Comparison of ENCODE assay signal across 8 cellular contexts in genomic region chr4:183905593-183906485, GRCh38. TPM values are rescaled to one million over a fixed set of nuclear protein-coding genes. Genes with fewer than 3 reads are reported as not detected.
DNase-seq lines count a peak whose midpoint lies in the region; ATAC-seq and TF ChIP-seq lines count a peak whose summit lies in the region.

No MANE protein-coding gene starts in this region.

- H3K27me3 ChIP-seq in brain microvascular endothelial cell (replicated peaks) (peaks cover 20% of the 10 kb centered on the region), iPS-18a (ENCODE audit: control insufficient read depth, insufficient read depth, low read length) (peaks cover 65% of the 10 kb centered on the region)

- H3K4me3 ChIP-seq in brain microvascular endothelial cell (ENCODE audit: low read depth, low read length) = peak overlapping the region; percentile 61
- H3K4me3 ChIP-seq in iPS-18a (ENCODE audit: low read length) = peak overlapping the region; percentile 87

- peak; percentile 30 for DNase-seq in NCI-H2171 treated with DMSO at 0.1 percent for 48 hours (lab: John Stamatoyannopoulos, UW)
- peak; percentile 11 for DNase-seq in brain microvascular endothelial cell
- DNase-seq in sciatic nerve (ENCODE audit: low spot score) = peak; percentile 66
- no peak for DNase-seq in activated gamma-delta T cell treated with Interleukin-2 at 50 U/mL for 16 hours

- TF ChIP-seq CTCF in brain microvascular endothelial cell (IDR thresholded peaks at IDR 0.05; ENCODE audit: low read depth, low read length, missing control alignments) = no peak

- intact Hi-C loops in sciatic nerve (cut with DNase I) = no loop called here

- ATAC-seq in sciatic nerve (peak; percentile 61), GM19324 (IDR thresholded peaks at IDR 0.05; ENCODE audit: low FRiP score, unreplicated experiment) (no peak), HG02885 (IDR thresholded peaks at IDR 0.05; ENCODE audit: poor library complexity, unreplicated experiment) (no peak)

- in situ Hi-C loops in brain microvascular endothelial cell (cut with HindIII; ENCODE audit: low pct_ligation_motif_present, low sequenced_read_pairs) = no loop called here

- H3K9me3 ChIP-seq in ES-I3 (ENCODE audit: control insufficient read depth, insufficient read depth, low read length) (peaks cover 10% of the 10 kb centered on the region), iPS-18a (ENCODE audit: control insufficient read depth, low read depth, low read length) (no peaks in the 10 kb centered on the region)

- H3K36me3 ChIP-seq in ES-I3 (ENCODE audit: insufficient read depth, low read length) (no peaks in the 10 kb centered on the region), brain microvascular endothelial cell (replicated peaks) (no peaks in the 10 kb centered on the region), iPS-18a (ENCODE audit: control insufficient read depth, low read depth, low read length) (no peaks in the 10 kb centered on the region)

- H3K9ac ChIP-seq in ES-I3 (ENCODE audit: low read depth, low read length) (peak overlapping the region; percentile 64), iPS-18a (ENCODE audit: low read length) (peak overlapping the region; percentile 70)

- H3K27ac ChIP-seq in brain microvascular endothelial cell (no peak overlapping the region), iPS-18a (ENCODE audit: low read length) (no peak overlapping the region)

- no peaks in the 10 kb centered on the region for H3K4me1 ChIP-seq in ES-I3 (ENCODE audit: insufficient read depth, low read length)
- H3K4me1 ChIP-seq in iPS-18a (ENCODE audit: control insufficient read depth, low read depth, low read length) = peaks cover 26% of the 10 kb centered on the region

RNA-seq across cellular contexts. Expression of gene STOX2, which starts 0.7 kb away (rescaled TPM):
- total RNA-seq in sciatic nerve = 19.2 TPM
